In genomic region chr4:69881173-69881773, GRCh38 we compare ENCODE assay signal across 9 cellular contexts. TPM values are rescaled to one million over a fixed set of nuclear protein-coding genes. Genes with fewer than 3 reads are reported as not detected.
DNase-seq lines count a peak whose midpoint lies in the region; ATAC-seq, FAIRE-seq and TF ChIP-seq lines count a peak whose summit lies in the region.
"Had no signal": no experiment of that assay in that cellular context is flagged by ENCODE, and none has a peak within 500 bp of the region (broad histone marks: within the 10 kb centered on the region; RNA-seq: fewer than 3 reads in every experiment).

No MANE protein-coding gene starts in this region.

- peak; percentile 62 for FAIRE-seq in keratinocyte (lab: Jason Lieb, UNC)

- H3K27me3 ChIP-seq in keratinocyte (ENCODE audit: control insufficient read depth, extremely low read depth, insufficient read depth, low read length), result no peaks in the 10 kb centered on the region

- H3K27me3 Mint-ChIP-seq in stimulated activated naive B cell treated with anti-CD40 and anti-IgM and Interleukin-4, amounts not matched to agents 10 μg/mL and 1 μg/mL and 100 μg/mL, for 72 hours, result peaks cover 0 to 6% of the 10 kb centered on the region in 2 donors
- H3K27me3 Mint-ChIP-seq: activated B cell treated with CpG ODN at 0.5 μM for 24 hours had no signal

- no peaks in the 10 kb centered on the region for H4K20me1 ChIP-seq in keratinocyte (ENCODE audit: control insufficient read depth, extremely low read depth, insufficient read depth, low read length)

- no peak overlapping the region for H2AFZ ChIP-seq in keratinocyte (ENCODE audit: control insufficient read depth, low read length)

- no peaks in the 10 kb centered on the region for H3K4me1 ChIP-seq in keratinocyte (ENCODE audit: control insufficient read depth, extremely low read depth, insufficient read depth, low read length)

- H3K9me1 ChIP-seq in keratinocyte (ENCODE audit: control insufficient read depth, extremely low read depth, insufficient read depth, low read length), result no peaks in the 10 kb centered on the region

- no peaks in the 10 kb centered on the region for H3K4me1 Mint-ChIP-seq in stimulated activated naive B cell treated with anti-CD40 and anti-IgM and Interleukin-4, amounts not matched to agents 10 μg/mL and 1 μg/mL and 100 μg/mL, for 72 hours
- H3K4me1 Mint-ChIP-seq: activated B cell treated with CpG ODN at 0.5 μM for 24 hours had no signal

- peak; percentile 51 for DNase-seq in COR-L47 (lab: John Stamatoyannopoulos, UW)
- peak; percentile 11 for DNase-seq in NCI-H748 treated with DMSO at 0.1 percent for 48 hours (lab: John Stamatoyannopoulos, UW)
- DNase-seq in astrocyte of the hippocampus (ENCODE audit: low read depth, low spot score), result peak; percentile 47
- no peak for DNase-seq in keratinocyte (ENCODE audit: low read depth, low spot score)
- DNase-seq in stimulated activated naive B cell treated with anti-CD40 and anti-IgM and Interleukin-4, amounts not matched to agents 10 μg/mL and 1 μg/mL and 100 μg/mL, for 72 hours, result no peak
- DNase-seq in NCI-H524 treated with DMSO at 0.1 percent for 48 hours (lab: John Stamatoyannopoulos, UW), result no peak
- DNase-seq: activated B cell treated with CpG ODN at 0.5 μM for 24 hours had no signal

- H3K9ac ChIP-seq in keratinocyte (ENCODE audit: control insufficient read depth, extremely low read depth, insufficient read depth, low read length), result no peak overlapping the region

- no peak overlapping the region for H3K4me3 Mint-ChIP-seq in stimulated activated naive B cell treated with anti-CD40 and anti-IgM and Interleukin-4, amounts not matched to agents 10 μg/mL and 1 μg/mL and 100 μg/mL, for 72 hours
- H3K4me3 Mint-ChIP-seq: activated B cell treated with CpG ODN at 0.5 μM for 24 hours had no signal

- peaks cover 0 to 3% of the 10 kb centered on the region in 2 donors for H3K9me3 Mint-ChIP-seq in stimulated activated naive B cell treated with anti-CD40 and anti-IgM and Interleukin-4, amounts not matched to agents 10 μg/mL and 1 μg/mL and 100 μg/mL, for 72 hours

- peak; percentile 76 for ATAC-seq in GM18520 (IDR thresholded peaks at IDR 0.05; ENCODE audit: unreplicated experiment)
- peak; percentile 71 for ATAC-seq in HG03066 (IDR thresholded peaks at IDR 0.05; ENCODE audit: low read depth, unreplicated experiment)
- ATAC-seq in stimulated activated naive B cell treated with anti-CD40 and anti-IgM and Interleukin-4, amounts not matched to agents 10 μg/mL and 1 μg/mL and 100 μg/mL, for 72 hours (replicated peaks), result peak; percentile 67 to 85

- no peak overlapping the region for H3K4me2 ChIP-seq in keratinocyte (ENCODE audit: control insufficient read depth, extremely low read depth, insufficient read depth, low read depth, low read length)

- dilution Hi-C loops in keratinocyte (cut with MboI; ENCODE audit: extremely low pct_ligation_motif_present, low sequenced_read_pairs), result no loop called here

- no peaks in the 10 kb centered on the region for H3K36me3 Mint-ChIP-seq in stimulated activated naive B cell treated with anti-CD40 and anti-IgM and Interleukin-4, amounts not matched to agents 10 μg/mL and 1 μg/mL and 100 μg/mL, for 72 hours

- no peaks in the 10 kb centered on the region for H3K36me3 ChIP-seq in keratinocyte (ENCODE audit: control insufficient read depth in 2 of 2, extremely low read depth in 1 of 2, insufficient read depth in 2 of 2, low read length in 2 of 2)

- H3K27ac Mint-ChIP-seq in stimulated activated naive B cell treated with anti-CD40 and anti-IgM and Interleukin-4, amounts not matched to agents 10 μg/mL and 1 μg/mL and 100 μg/mL, for 72 hours, result no peak overlapping the region
- H3K27ac Mint-ChIP-seq: activated B cell treated with CpG ODN at 0.5 μM for 24 hours had no signal

- no peak overlapping the region for H3K27ac ChIP-seq in keratinocyte (ENCODE audit: control insufficient read depth, insufficient read depth, low read length)

- H3K9me3 ChIP-seq in keratinocyte (ENCODE audit: control insufficient read depth, low read depth, low read length), result no peaks in the 10 kb centered on the region

- TF ChIP-seq CTCF in keratinocyte (optimal IDR thresholded peaks at IDR 0.05 in 1 of 3, IDR thresholded peaks at IDR 0.05 in 1 of 3, conservative IDR thresholded peaks at IDR 0.05 in 1 of 3; ENCODE audit: extremely low read depth in 1 of 3, insufficient read depth in 2 of 3, low read length in 3 of 3), result peak; percentile 74 to 86 (median 80)

- H3K4me3 ChIP-seq in keratinocyte (ENCODE audit: control insufficient read depth in 2 of 3, extremely low read depth in 1 of 3, insufficient read depth in 2 of 3, low read depth in 1 of 3, low read length in 3 of 3), result no peak overlapping the region

- no peaks in the 10 kb centered on the region for H3K79me2 ChIP-seq in keratinocyte (ENCODE audit: control insufficient read depth, insufficient read depth, low read length)

RNA-seq across cellular contexts. Expression of gene SULT1E1, which starts 21.3 kb away (rescaled TPM):
- polyA plus RNA-seq in keratinocyte, result 1.2 to 4.6 TPM (median 4.5 TPM) in 3 replicates
- 2.4 TPM for polyA plus RNA-seq in keratinocyte (2011; ENCODE audit: low read depth)
- 1.5 and 3.4 TPM in 2 replicates for polyA plus RNA-seq in keratinocyte (2011; cell fraction: cytosol; rRNA removed)
- polyA plus RNA-seq in keratinocyte (2011; cell fraction: nucleus; rRNA removed), result 8.9 and 10.1 TPM in 2 replicates
- polyA plus RNA-seq in keratinocyte (2012; ENCODE audit: low replicate concordance), result 0.96 and 4.3 TPM in 2 replicates
- 1.5 to 1.7 TPM in 2 of 3 replicates, not detected in the other for polyA minus RNA-seq in keratinocyte
- polyA minus RNA-seq in keratinocyte (2011; cell fraction: cytosol; rRNA and poly(A)+ RNA removed), result not detected
- 4.5 and 7.0 TPM in 2 replicates for polyA minus RNA-seq in keratinocyte (2011; cell fraction: nucleus; rRNA and poly(A)+ RNA removed)

RNA-seq across cellular contexts. Expression of gene CSN1S1, which starts 49.6 kb away (rescaled TPM):
- not detected in 3 replicates for polyA plus RNA-seq in keratinocyte
- polyA plus RNA-seq in keratinocyte (2011; ENCODE audit: low read depth), result not detected
- not detected in 2 replicates for polyA plus RNA-seq in keratinocyte (2011; cell fraction: cytosol; rRNA removed)
- not detected in 2 replicates for polyA plus RNA-seq in keratinocyte (2011; cell fraction: nucleus; rRNA removed)
- not detected in 2 replicates for polyA plus RNA-seq in keratinocyte (2012; ENCODE audit: low replicate concordance)
- not detected in 3 replicates for polyA minus RNA-seq in keratinocyte
- polyA minus RNA-seq in keratinocyte (2011; cell fraction: cytosol; rRNA and poly(A)+ RNA removed), result not detected
- polyA minus RNA-seq in keratinocyte (2011; cell fraction: nucleus; rRNA and poly(A)+ RNA removed), result not detected in 2 replicates

Comparison
In these comparisons a context has a peak if more than half of its experiments do, and no peak if none do; other contexts are left out.
1. DNase-seq: peak in COR-L47 (single experiment), NCI-H748 treated with DMSO at 0.1 percent for 48 hours (single experiment) and astrocyte of the hippocampus (single experiment); none in keratinocyte (single experiment), stimulated activated naive B cell treated with anti-CD40 and anti-IgM and Interleukin-4, amounts not matched to agents 10 μg/mL and 1 μg/mL and 100 μg/mL, for 72 hours (single experiment) and NCI-H524 treated with DMSO at 0.1 percent for 48 hours (single experiment).
2. Peak in every context shown above with its lines, with median percentiles within 50 percentile points of each other: ATAC-seq.